In the genomic region with DNA sequence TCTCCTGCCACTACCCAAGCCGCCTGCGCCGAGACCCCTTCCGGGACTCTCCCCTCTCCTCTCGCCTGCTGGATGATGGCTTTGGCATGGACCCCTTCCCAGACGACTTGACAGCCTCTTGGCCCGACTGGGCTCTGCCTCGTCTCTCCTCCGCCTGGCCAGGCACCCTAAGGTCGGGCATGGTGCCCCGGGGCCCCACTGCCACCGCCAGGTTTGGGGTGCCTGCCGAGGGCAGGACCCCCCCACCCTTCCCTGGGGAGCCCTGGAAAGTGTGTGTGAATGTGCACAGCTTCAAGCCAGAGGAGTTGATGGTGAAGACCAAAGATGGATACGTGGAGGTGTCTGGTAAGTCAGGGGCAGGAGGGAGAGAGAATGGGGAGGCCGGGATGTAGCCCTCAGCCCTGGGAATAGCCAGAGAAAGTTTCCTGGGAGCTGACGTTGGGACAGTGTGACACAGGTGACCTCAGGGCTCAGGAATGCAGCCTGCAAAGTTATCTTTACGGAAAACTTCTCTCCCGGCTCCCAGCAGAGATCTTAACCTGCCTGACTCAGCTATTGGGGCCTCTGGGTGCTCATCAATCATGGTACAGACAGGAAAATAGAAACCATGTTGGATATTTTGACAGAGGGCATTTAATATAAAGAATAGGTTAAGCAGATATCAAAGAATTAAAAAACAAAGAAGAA, we compare ENCODE assay signal across 9 cellular contexts. TPM values are rescaled to one million over a fixed set of nuclear protein-coding genes. Genes with fewer than 3 reads are reported as not detected.
DNase-seq lines count a peak whose midpoint lies in the region; ATAC-seq and TF ChIP-seq lines count a peak whose summit lies in the region.
"Had no signal": no experiment of that assay in that cellular context is flagged by ENCODE, and none has a peak within 500 bp of the region (broad histone marks: within the 10 kb centered on the region; RNA-seq: fewer than 3 reads in every experiment).

No MANE protein-coding gene starts in this region.

- no peaks in the 10 kb centered on the region for H3K36me3 ChIP-seq in GM23248 (ENCODE audit: low read depth)

- H4K20me1 ChIP-seq in GM23248 (ENCODE audit: insufficient read depth), result no peaks in the 10 kb centered on the region

- no peaks in the 10 kb centered on the region for H3K9me3 Mint-ChIP-seq in WTC11

- H3K27ac ChIP-seq in GM23248, result peak overlapping the region; percentile 88
- peak overlapping the region; percentile 93 for H3K27ac ChIP-seq in right cardiac atrium (ENCODE audit: low read length)

- H3K4me1 Mint-ChIP-seq in WTC11, result peaks cover 50% of the 10 kb centered on the region
- H3K4me1 Mint-ChIP-seq: naive thymus-derived CD8-positive, alpha-beta T cell had no signal

- no peaks in the 10 kb centered on the region for H3K9me3 ChIP-seq in GM23248 (ENCODE audit: low read depth)
- H3K9me3 ChIP-seq in right cardiac atrium (ENCODE audit: control insufficient read depth, low read length), result no peaks in the 10 kb centered on the region

- peak overlapping the region; percentile 58 for H3K4me3 Mint-ChIP-seq in WTC11
- H3K4me3 Mint-ChIP-seq: naive thymus-derived CD8-positive, alpha-beta T cell had no signal

- ATAC-seq in WTC11 (peak; percentile 48), right cardiac atrium (peak in 1 of 2 donors; percentile 5), HG02798 (IDR thresholded peaks at IDR 0.05; ENCODE audit: poor library complexity, unreplicated experiment) (no peak), HG03095 (IDR thresholded peaks at IDR 0.05; ENCODE audit: unreplicated experiment) (no peak)
- ATAC-seq: naive thymus-derived CD8-positive, alpha-beta T cell had no signal

- no peak for TF ChIP-seq CTCF in WTC11 (IDR thresholded peaks at IDR 0.05)

- no peaks in the 10 kb centered on the region for H3K9me2 ChIP-seq in GM23248 (ENCODE audit: insufficient read depth)

- intact Hi-C loops in right cardiac atrium (cut with DNase I), result loop anchor here in 1 of 4 donors (10.0 kb wide), 1 partner anchor 65 kb away; no protein-coding TSS in a partner anchor

- peak overlapping the region; percentile 87 for H3K4me2 ChIP-seq in GM23248 (ENCODE audit: unreplicated experiment)

- H3K27me3 ChIP-seq in GM23248 (replicated peaks; ENCODE audit: insufficient read depth) (no peaks in the 10 kb centered on the region), right cardiac atrium (ENCODE audit: control insufficient read depth, insufficient read depth) (no peaks in the 10 kb centered on the region)

- POLR2A ChIA-PET in WTC11 (lab: Charles Lee), result interaction anchor here (1.2 to 2.5 kb wide), 2 partner anchors 23 to 26 kb away, joined by 3 to 14 read pairs; no protein-coding TSS in a partner anchor

- H3F3A ChIP-seq in GM23248 (ENCODE audit: insufficient read depth), result peaks cover 34% of the 10 kb centered on the region

- H3K27me3 Mint-ChIP-seq in WTC11 (ENCODE audit: low read depth), result no peaks in the 10 kb centered on the region

- peaks cover 36% of the 10 kb centered on the region for H3K4me1 ChIP-seq in GM23248 (ENCODE audit: insufficient read depth)
- H3K4me1 ChIP-seq in right cardiac atrium (ENCODE audit: control insufficient read depth, insufficient read depth, low read length), result peaks cover 3% of the 10 kb centered on the region

- H2AFZ ChIP-seq in GM23248, result peak overlapping the region; percentile 56

- in situ Hi-C loops in GM23248 (cut with MboI), result no loop called here

- DNase-seq in GM23248, result peak; percentile 71
- peak; percentile 38 for DNase-seq in WTC11 (ENCODE audit: low spot score)
- peak in 2 of 3 donors; percentile 64 to 69 for DNase-seq in right cardiac atrium
- DNase-seq in skeletal muscle cell (ENCODE audit: low read depth), result no peak
- no peak for DNase-seq in germinal center (ENCODE audit: low spot score)
- no peak for DNase-seq in activated CD4-positive, CD25-positive, alpha-beta regulatory T cell treated with anti-CD3 and anti-CD28 coated beads, Interleukin-2, amount 50 U/mL, for 72 hours
- DNase-seq: naive thymus-derived CD8-positive, alpha-beta T cell had no signal

- no peaks in the 10 kb centered on the region for H3K36me3 Mint-ChIP-seq in WTC11

- 9 to 12% methylated on average over 18 of the region's 18 CpGs for WGBS in GM23248 (ENCODE audit: low coverage in 1 of 2, low lambda C conversion rate in 2 of 2, missing lambda C conversion rate in 2 of 2), 2 experiments
- 21% methylated on average over 18 of the region's 18 CpGs for WGBS in right cardiac atrium

- peaks cover 38% of the 10 kb centered on the region for H3K79me2 ChIP-seq in GM23248 (ENCODE audit: insufficient read depth)

- H3K4me3 ChIP-seq in GM23248, result peak overlapping the region; percentile 72
- H3K4me3 ChIP-seq in right cardiac atrium (ENCODE audit: low read length), result peak overlapping the region; percentile 56
- peak overlapping the region; percentile 42 for H3K4me3 ChIP-seq in skeletal muscle cell (ENCODE audit: low read depth, low read length)

- CTCF ChIA-PET in WTC11 (lab: Charles Lee), result interaction anchor here (0.9 to 2.8 kb wide), 10 partner anchors 24 to 464 kb away, joined by 3 to 24 read pairs (median 4); no protein-coding TSS in a partner anchor

- 0 out of 2 replicates have a peak overlapping the region, but pooled peaks have one; percentile 78 for H3K27ac Mint-ChIP-seq in WTC11
- H3K27ac Mint-ChIP-seq: naive thymus-derived CD8-positive, alpha-beta T cell had no signal

- peak overlapping the region; percentile 87 for H3K9ac ChIP-seq in GM23248

TF ChIP-seq in WTC11, 78 proteins besides CTCF, POLR2A, EP300 and RAD21 (continues in another document):
- TF ChIP-seq KAT7 (CRISPR knock-in tag; IDR thresholded peaks at IDR 0.05; ENCODE audit: borderline replicate concordance) (no peak), ZNF281 (CRISPR knock-in tag; IDR thresholded peaks at IDR 0.05) (no peak), MYBL2 (CRISPR knock-in tag; IDR thresholded peaks at IDR 0.05) (no peak), ZNF423 (CRISPR knock-in tag; IDR thresholded peaks at IDR 0.05) (no peak; the same call in 1 of the 2 replicates), GRHL2 (CRISPR knock-in tag; IDR thresholded peaks at IDR 0.05; ENCODE audit: insufficient replicate concordance, severe bottlenecking) (no peak), ZNF219 (CRISPR knock-in tag; IDR thresholded peaks at IDR 0.05; ENCODE audit: borderline replicate concordance) (no peak), RELA (CRISPR knock-in tag; IDR thresholded peaks at IDR 0.05; ENCODE audit: borderline replicate concordance) (no peak), ESRRA (CRISPR knock-in tag; IDR thresholded peaks at IDR 0.05; ENCODE audit: borderline replicate concordance) (no peak), GTF2I (CRISPR knock-in tag; conservative IDR thresholded peaks at IDR 0.05) (no peak), ERG (CRISPR knock-in tag; IDR thresholded peaks at IDR 0.05) (no peak), TEAD1 (CRISPR knock-in tag; IDR thresholded peaks at IDR 0.05) (no peak)
- TF ChIP-seq, protein P1, sequence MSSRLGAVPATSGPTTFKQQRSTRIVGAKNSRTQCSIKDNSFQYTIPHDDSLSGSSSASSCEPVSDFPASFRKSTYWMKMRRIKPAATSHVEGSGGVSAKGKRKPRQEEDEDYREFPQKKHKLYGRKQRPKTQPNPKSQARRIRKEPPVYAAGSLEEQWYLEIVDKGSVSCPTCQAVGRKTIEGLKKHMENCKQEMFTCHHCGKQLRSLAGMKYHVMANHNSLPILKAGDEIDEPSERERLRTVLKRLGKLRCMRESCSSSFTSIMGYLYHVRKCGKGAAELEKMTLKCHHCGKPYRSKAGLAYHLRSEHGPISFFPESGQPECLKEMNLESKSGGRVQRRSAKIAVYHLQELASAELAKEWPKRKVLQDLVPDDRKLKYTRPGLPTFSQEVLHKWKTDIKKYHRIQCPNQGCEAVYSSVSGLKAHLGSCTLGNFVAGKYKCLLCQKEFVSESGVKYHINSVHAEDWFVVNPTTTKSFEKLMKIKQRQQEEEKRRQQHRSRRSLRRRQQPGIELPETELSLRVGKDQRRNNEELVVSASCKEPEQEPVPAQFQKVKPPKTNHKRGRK (CRISPR knock-in tag; IDR thresholded peaks at IDR 0.05; ENCODE audit: borderline replicate concordance), result no peak

RNA-seq across cellular contexts. Expression of gene HSPB8, which starts 0.7 kb away (rescaled TPM):
- total RNA-seq in GM23248 (2014; rRNA removed; shearing (Covaris generic)), result 11.1 and 17.8 TPM in 2 replicates
- 15.3 and 16.4 TPM in 2 replicates for polyA plus RNA-seq in GM23248 (2016; fragmentation: Nextera tagmentation; extraction: Ambion mirVana)
- 6.7 to 7.6 TPM (median 7.6 TPM) in 3 replicates for total RNA-seq in WTC11 (2021)
- 100 to 1,000 TPM; 452 to 572 (median 520) TPM for total RNA-seq in right cardiac atrium
- polyA plus RNA-seq in right cardiac atrium, result 567 TPM
- total RNA-seq: naive thymus-derived CD8-positive, alpha-beta T cell had no signal
- polyA plus RNA-seq: naive thymus-derived CD8-positive, alpha-beta T cell had no signal

Comparison
In these comparisons a context has a peak if more than half of its experiments do, and no peak if none do; other contexts are left out.
1. DNase-seq: peak in GM23248 (single experiment), WTC11 (single experiment) and right cardiac atrium (2 of 3); none in skeletal muscle cell (single experiment), germinal center (single experiment) and activated CD4-positive, CD25-positive, alpha-beta regulatory T cell treated with anti-CD3 and anti-CD28 coated beads, Interleukin-2, amount 50 U/mL, for 72 hours (single experiment).
2. RNA of gene HSPB8, which starts 0.7 kb away (total RNA-seq): 452 to 572 TPM in right cardiac atrium; 11.1 to 17.8 TPM in GM23248 and 6.7 to 7.6 TPM in WTC11; every median in the first group is over 10 times any median in the second.
3. Peak in every context shown above with its lines, with median percentiles within 50 percentile points of each other: H3K4me3 ChIP-seq.